2 cellular contexts compared by ENCODE assay signal in the genomic region with DNA sequence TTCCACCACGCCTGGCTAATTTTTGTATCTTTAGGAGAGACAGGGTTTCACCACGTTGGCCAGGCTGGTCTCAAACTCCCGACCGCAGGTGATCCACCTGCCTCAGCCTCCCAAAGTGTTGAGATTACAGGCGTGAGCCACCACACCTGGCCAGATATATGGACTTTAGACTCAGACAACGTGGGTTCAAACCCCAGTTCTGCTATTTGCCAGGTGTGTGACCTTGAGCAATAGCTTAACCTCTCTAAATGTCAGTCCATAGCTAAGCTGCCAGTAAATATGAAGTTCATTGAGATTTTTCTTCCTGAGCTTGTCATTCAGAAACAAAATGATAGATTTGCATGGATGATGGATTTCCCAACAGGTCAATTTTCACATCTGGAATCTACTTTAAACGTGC. TPM values are rescaled to one million over a fixed set of nuclear protein-coding genes. Genes with fewer than 3 reads are reported as not detected.
"Had no signal": no experiment of that assay in that cellular context is flagged by ENCODE, and none has a peak within 500 bp of the region (broad histone marks: within the 10 kb centered on the region; RNA-seq: fewer than 3 reads in every experiment).

No MANE protein-coding gene starts in this region.

RNA-seq across cellular contexts. Expression of a gene that starts 0.9 kb away (rescaled TPM):
- total RNA-seq: naive thymus-derived CD8-positive, alpha-beta T cell had no signal
- polyA plus RNA-seq: keratinocyte; naive thymus-derived CD8-positive, alpha-beta T cell had no signal
